Comparison of ENCODE assay signal across 1 cellular context in the genomic region with DNA sequence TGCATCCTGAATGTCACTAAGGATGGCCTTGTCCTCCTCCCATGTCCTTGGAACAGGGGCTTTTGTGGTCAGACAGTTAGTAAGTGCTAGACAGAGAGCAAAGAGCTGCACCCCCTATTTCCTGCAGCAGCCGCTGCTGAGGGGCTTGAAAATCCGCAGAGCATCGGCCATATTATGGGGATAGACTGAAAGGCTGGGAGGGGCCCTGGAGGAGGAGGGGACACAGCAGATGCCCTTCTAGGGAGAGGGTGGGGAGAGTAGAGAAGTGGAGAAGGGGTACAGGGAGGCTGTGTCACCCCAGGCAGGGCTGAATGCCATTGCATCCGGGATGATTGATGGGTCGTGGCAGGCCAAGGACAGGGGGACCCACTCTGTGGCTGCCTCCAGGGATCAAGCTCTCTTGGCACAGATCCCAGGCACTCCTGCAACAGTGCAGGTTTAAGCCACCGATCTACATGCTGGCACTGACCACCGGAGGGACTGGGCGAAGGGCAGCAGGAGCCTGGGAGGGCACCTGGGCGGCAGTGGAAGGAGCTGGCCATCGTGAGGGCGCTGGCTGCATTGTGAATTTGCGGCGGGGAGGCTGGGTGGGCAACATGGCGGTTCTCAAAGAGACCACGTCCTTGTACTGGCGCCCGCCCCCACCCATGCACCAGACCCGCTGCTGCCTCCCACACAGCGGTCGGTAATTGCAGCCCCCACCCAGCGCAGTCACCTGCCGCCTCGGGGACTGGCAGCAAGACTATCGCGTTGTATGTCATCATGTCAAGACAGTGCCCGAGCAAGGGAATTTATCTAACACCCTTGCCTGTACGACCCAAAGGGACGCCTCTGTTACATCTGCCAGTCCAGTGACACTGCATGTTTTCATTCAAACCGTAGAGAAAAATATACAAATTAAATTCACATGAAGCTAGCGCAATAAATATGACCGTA.
TF ChIP-seq lines count a peak whose summit lies in the region.

No MANE protein-coding gene starts in this region.

TF ChIP-seq in GM12878, 131 proteins besides CTCF, POLR2A, EP300 and RAD21:
- TF ChIP-seq REST (IDR thresholded peaks at IDR 0.05; ENCODE audit: low read depth, low read length) = peak; percentile 19; the same call in 1 of the 2 replicates
- peak; percentile 10 to 17; a peak in 1 of 4 replicates for TF ChIP-seq BHLHE40 (IDR thresholded peaks at IDR 0.05; ENCODE audit: borderline replicate concordance in 1 of 2, low read depth in 2 of 2, low read length in 1 of 2)
